Comparison of ENCODE assay signal across 21 cellular contexts in genomic region chr17:27153005-27153404, GRCh38.
A peak's percentile ranks its signal among the peaks of the same experiment; 100 is the strongest.
DNase-seq lines count a peak whose midpoint lies in the region; TF ChIP-seq lines count a peak whose summit lies in the region.
"Had no signal": no experiment of that assay in that cellular context is flagged by ENCODE, and none has a peak within 500 bp of the region (broad histone marks: within the 10 kb centered on the region; RNA-seq: fewer than 3 reads in every experiment).

No MANE protein-coding gene starts in this region.

- intact Hi-C loops in dorsolateral prefrontal cortex (cut with DNase I): no loop called here

- H3K27me3 ChIP-seq in dorsolateral prefrontal cortex: peaks cover 0 to 5% (median 0%) of the 10 kb centered on the region in 45 donors
- H3K27me3 ChIP-seq: BLaER1 treated with 17β-estradiol and CSF1 and Interleukin-3, amounts not matched to agents 10 nM and 100 nM; SJSA1; upper lobe of right lung had no signal

- DNase-seq in AG10803 (ENCODE audit: low read depth) (peak; percentile 35), M059J (ENCODE audit: low read depth) (peak; percentile 69), dorsolateral prefrontal cortex (peak in 8 of 10 donors; percentile 35 to 84 (median 60)), myocyte (ENCODE audit: low read depth) (peak; percentile 4), HUDEP-2 (lab: John Stamatoyannopoulos, UW; ENCODE audit: unreplicated experiment in 76 of 76) (no peak), kidney tubule cell (ENCODE audit: low spot score) (no peak), glomerular visceral epithelial cell (ENCODE audit: extremely low spot score) (no peak)
- DNase-seq in activated CD4-positive, alpha-beta T cell treated with anti-CD3 and anti-CD28 coated beads, Interleukin-2, amount 50 U/mL, for 48 hours: no peak
- DNase-seq: activated CD4-positive, alpha-beta T cell treated with anti-CD3 and anti-CD28 coated beads, Interleukin-2, amount 50 U/mL, for 4 hours; activated gamma-delta T cell; activated T-cell treated with anti-CD3 and anti-CD28 coated beads for 4 hours; amniotic stem cell; Calu3; erythroblast; NCI-H1694; PC-9; retina; stimulated activated CD4-positive, alpha-beta T cell treated with anti-CD3 and anti-CD28 coated beads, Interleukin-12 subunit alpha, Interleukin-12 subunit beta, amount 100 ng/mL, for 4 hours; upper lobe of right lung had no signal

- H3K27ac ChIP-seq in dorsolateral prefrontal cortex: peak overlapping the region in 1 of 59 donors; percentile 21
- H3K27ac ChIP-seq: BLaER1 treated with 17β-estradiol and CSF1 and Interleukin-3, amounts not matched to agents 10 nM and 100 nM; PC-9; SJSA1; upper lobe of right lung had no signal

- no peak for TF ChIP-seq CTCF in AG10803 (conservative IDR thresholded peaks at IDR 0.05; ENCODE audit: low read length)
- no peak for TF ChIP-seq CTCF in dorsolateral prefrontal cortex (IDR thresholded peaks at IDR 0.05 in 54 of 56, conservative IDR thresholded peaks at IDR 0.05 in 2 of 56; ENCODE audit: low read depth in 1 of 56, partially characterized antibody in 56 of 56)

- H3K4me3 ChIP-seq in AG10803 (ENCODE audit: low read length): no peak overlapping the region
- H3K4me3 ChIP-seq in dorsolateral prefrontal cortex: no peak overlapping the region
- H3K4me3 ChIP-seq: BLaER1 treated with 17β-estradiol and CSF1 and Interleukin-3, amounts not matched to agents 10 nM and 100 nM; PC-9; SJSA1; upper lobe of right lung had no signal

Comparison
In these comparisons a context has a peak if more than half of its experiments do, and no peak if none do; other contexts are left out.
1. DNase-seq: peak in AG10803 (single experiment), M059J (single experiment), dorsolateral prefrontal cortex (8 of 10) and myocyte (single experiment); none in HUDEP-2 (0 of 76), activated CD4-positive, alpha-beta T cell treated with anti-CD3 and anti-CD28 coated beads, Interleukin-2, amount 50 U/mL, for 48 hours (0 of 2), kidney tubule cell (single experiment) and glomerular visceral epithelial cell (single experiment).